In genomic region chr20:21182832-21183563, GRCh38 we compare ENCODE assay signal across 14 cellular contexts. TPM values are rescaled to one million over a fixed set of nuclear protein-coding genes. Genes with fewer than 3 reads are reported as not detected.
DNase-seq lines count a peak whose midpoint lies in the region; ATAC-seq and TF ChIP-seq lines count a peak whose summit lies in the region.
"Had no signal": no experiment of that assay in that cellular context is flagged by ENCODE, and none has a peak within 500 bp of the region (broad histone marks: within the 10 kb centered on the region; RNA-seq: fewer than 3 reads in every experiment).

No MANE protein-coding gene starts in this region.

- peak; percentile 84 for ATAC-seq in left colon
- ATAC-seq: upper lobe of right lung had no signal

- intact Hi-C loops in MCF 10A (cut with micrococcal nuclease) = loop anchor here (2.0 to 5.0 kb wide), 2 partner anchors 56 to 119 kb away; partner anchors contain the start of genes KIZ and XRN2
- intact Hi-C loops in left colon (cut with DNase I, micrococcal nuclease) = no loop called here
- intact Hi-C loops in CD14-positive monocyte (cut with micrococcal nuclease) = no loop called here

- no peak overlapping the region for H3K9ac ChIP-seq in Loucy (ENCODE audit: low read depth, low read length, poor library complexity, severe bottlenecking)

- H3K4me1 ChIP-seq in ACC112 (ENCODE audit: control insufficient read depth, insufficient read depth, low read length, unreplicated experiment) (peaks cover 18% of the 10 kb centered on the region), Loucy (ENCODE audit: insufficient read depth, low read length, poor library complexity, severe bottlenecking) (peaks cover 44% of the 10 kb centered on the region)
- H3K4me1 ChIP-seq: upper lobe of right lung had no signal

- CTCF ChIA-PET in MCF 10A (lab: Yijun Ruan, JAX) = interaction anchor here (0.6 to 3.7 kb wide), 16 partner anchors 8 to 1404 kb away, joined by 3 to 22 read pairs (median 4); partner anchors contain the start of gene KIZ

- TSS peak; percentile 36 for BruUV-seq in MCF 10A (replicated peaks; lab: Mats Ljungman, UMichigan)

- no peaks in the 10 kb centered on the region for H3K79me2 ChIP-seq in ACC112 (ENCODE audit: control insufficient read depth, insufficient read depth, low read length, unreplicated experiment)
- H3K79me2 ChIP-seq in Loucy (ENCODE audit: insufficient read depth, low read length) = no peaks in the 10 kb centered on the region; the same call in 1 of the 2 replicates

- no peaks in the 10 kb centered on the region for H3K9me2 ChIP-seq in Loucy (replicated peaks; ENCODE audit: low read depth, low read length)

- H2AFZ ChIP-seq in ACC112 (ENCODE audit: low read length, unreplicated experiment) (no peak overlapping the region), Loucy (ENCODE audit: low read length) (no peak overlapping the region)

- H3K9me3 Mint-ChIP-seq in MCF 10A (ENCODE audit: unreplicated experiment) (peaks cover 6% of the 10 kb centered on the region), CD14-positive monocyte (peaks cover 0 to 3% (median 0%) of the 10 kb centered on the region in 7 donors)
- H3K9me3 Mint-ChIP-seq: activated B cell treated with CpG ODN at 0.5 μM for 24 hours had no signal

- H3K27me3 ChIP-seq in ACC112 (ENCODE audit: insufficient read depth, low read length) (no peaks in the 10 kb centered on the region), Loucy (ENCODE audit: insufficient read depth, low read length, poor library complexity, severe bottlenecking) (no peaks in the 10 kb centered on the region)
- H3K27me3 ChIP-seq: upper lobe of right lung had no signal

- H3F3A ChIP-seq in Loucy (ENCODE audit: low read depth) = 0 out of 2 replicates have a peak, but pooled peaks cover 2% of the 10 kb centered on the region

- TF ChIP-seq CTCF in Loucy (conservative IDR thresholded peaks at IDR 0.05; ENCODE audit: low read length) (no peak), MCF 10A (IDR thresholded peaks at IDR 0.05; ENCODE audit: unreplicated experiment) (no peak), CD14-positive monocyte (IDR thresholded peaks at IDR 0.05) (no peak)

- peak overlapping the region; percentile 61 for H3K27ac Mint-ChIP-seq in MCF 10A (ENCODE audit: low read depth, unreplicated experiment)
- H3K27ac Mint-ChIP-seq in CD14-positive monocyte = no peak overlapping the region
- H3K27ac Mint-ChIP-seq: activated B cell treated with CpG ODN at 0.5 μM for 24 hours, brain had no signal

- H4K20me1 ChIP-seq in Loucy (ENCODE audit: insufficient read depth, low read length, poor library complexity, severe bottlenecking) = no peaks in the 10 kb centered on the region

- H3K4me2 ChIP-seq in Loucy (ENCODE audit: low read depth, low read length, poor library complexity, severe bottlenecking) = peak overlapping the region; percentile 13

- DNase-seq in MCF 10A (ENCODE audit: unreplicated experiment) = peak; percentile 82
- DNase-seq in left colon = peak; percentile 11 to 35
- no peak for DNase-seq in DMS114 treated with DMSO at 0.1 percent for 48 hours (lab: John Stamatoyannopoulos, UW; ENCODE audit: unreplicated experiment)
- no peak for DNase-seq in NCI-H2081 treated with DMSO at 0.1 percent for 48 hours (lab: John Stamatoyannopoulos, UW)
- DNase-seq in CD14-positive monocyte (ENCODE audit: low spot score) = no peak
- DNase-seq in activated CD4-positive, alpha-beta T cell treated with anti-CD3 and anti-CD28 coated beads, Interleukin-2, amount 50 U/mL, for 4 hours = no peak
- DNase-seq: activated B cell treated with CpG ODN at 0.5 μM for 24 hours; C1 segment of cervical spinal cord; NCI-H2081; stimulated activated CD4-positive, alpha-beta T cell treated with anti-CD3 and anti-CD28 coated beads, Interleukin-1b, Interleukin-23, amount 100 ng/mL, for 48 hours; upper lobe of right lung had no signal

- H3K27me3 Mint-ChIP-seq in MCF 10A (ENCODE audit: insufficient read depth, unreplicated experiment) (no peaks in the 10 kb centered on the region), CD14-positive monocyte (ENCODE audit: low read depth in 3 of 3) (peaks cover 0 to 4% (median 0%) of the 10 kb centered on the region in 3 donors)
- H3K27me3 Mint-ChIP-seq: activated B cell treated with CpG ODN at 0.5 μM for 24 hours had no signal

- H3K4me3 ChIP-seq in ACC112 (ENCODE audit: low read depth, low read length) (no peak overlapping the region), Loucy (ENCODE audit: low read length, poor library complexity, severe bottlenecking) (no peak overlapping the region)
- H3K4me3 ChIP-seq: upper lobe of right lung had no signal

- H3K36me3 ChIP-seq in ACC112 (ENCODE audit: insufficient read depth, low read length) (no peaks in the 10 kb centered on the region), Loucy (ENCODE audit: insufficient read depth, low read length) (no peaks in the 10 kb centered on the region; the same call in 1 of the 2 replicates)
- H3K36me3 ChIP-seq: upper lobe of right lung had no signal

- H3K27ac ChIP-seq in ACC112 (ENCODE audit: low read depth, low read length) = peak overlapping the region; percentile 72
- H3K27ac ChIP-seq: upper lobe of right lung had no signal

- H3K4me1 Mint-ChIP-seq in MCF 10A (ENCODE audit: insufficient read depth, unreplicated experiment) (peaks cover 40% of the 10 kb centered on the region), CD14-positive monocyte (no peaks in the 10 kb centered on the region)
- H3K4me1 Mint-ChIP-seq: brain had no signal

- H3K4me3 Mint-ChIP-seq in MCF 10A (ENCODE audit: unreplicated experiment) (peak overlapping the region; percentile 21), CD14-positive monocyte (no peak overlapping the region)
- H3K4me3 Mint-ChIP-seq: activated B cell treated with CpG ODN at 0.5 μM for 24 hours, brain had no signal

- POLR2A ChIA-PET in MCF 10A (lab: Yijun Ruan, JAX) = interaction anchor here (0.6 to 4.9 kb wide), 24 partner anchors 9 to 588 kb away, joined by 3 to 84 read pairs (median 4); partner anchors contain the start of genes KIZ, RALGAPA2 and XRN2

- H3K36me3 Mint-ChIP-seq in MCF 10A (ENCODE audit: insufficient read depth, unreplicated experiment) = peaks cover 8% of the 10 kb centered on the region
- peaks cover 0 to 7% of the 10 kb centered on the region in 2 donors for H3K36me3 Mint-ChIP-seq in CD14-positive monocyte

- peaks cover under 1% of the 10 kb centered on the region; the same call in 1 of the 2 replicates for H3K9me3 ChIP-seq in Loucy (ENCODE audit: insufficient read depth, low read depth, low read length)

RNA-seq across cellular contexts. Expression of gene KIZ, which starts 57.1 kb away (rescaled TPM):
- total RNA-seq in MCF 10A (2022) (47.2 and 56.1 TPM in 2 replicates), left colon (10 to 100 TPM; 10.0 to 23.4 TPM)
- polyA plus RNA-seq in CD14-positive monocyte = 10 to 100 TPM in 1 of 2 donors, 1 to 10 TPM in 1; 7.2 to 10.2 TPM

Comparison
In these comparisons a context has a peak if more than half of its experiments do, and no peak if none do; other contexts are left out.
1. DNase-seq: peak in MCF 10A (single experiment) and left colon (2 of 2); none in DMS114 treated with DMSO at 0.1 percent for 48 hours (single experiment), NCI-H2081 treated with DMSO at 0.1 percent for 48 hours (single experiment), CD14-positive monocyte (single experiment) and activated CD4-positive, alpha-beta T cell treated with anti-CD3 and anti-CD28 coated beads, Interleukin-2, amount 50 U/mL, for 4 hours (0 of 2).